Comparison of ENCODE assay signal across 20 cellular contexts in the genomic region with DNA sequence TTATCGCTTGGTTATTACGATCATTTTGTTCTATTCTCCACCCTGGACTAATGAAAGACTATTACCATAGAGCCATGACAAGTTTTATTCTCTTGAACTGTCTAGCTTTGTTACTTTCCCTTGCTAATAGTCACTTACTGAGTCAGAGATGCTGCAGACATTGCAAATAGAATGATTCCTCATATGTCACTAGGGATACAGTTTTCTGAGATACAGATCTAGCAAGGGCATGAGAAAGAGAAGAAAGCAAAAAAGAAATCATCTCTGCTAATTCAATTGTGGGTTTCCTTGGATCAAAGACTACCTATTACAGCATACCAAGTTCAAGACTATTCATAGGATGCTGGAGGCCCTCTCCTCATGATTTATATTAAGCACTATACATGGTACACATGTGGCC.
DNase-seq lines count a peak whose midpoint lies in the region; ATAC-seq and TF ChIP-seq lines count a peak whose summit lies in the region.
"Had no signal": no experiment of that assay in that cellular context is flagged by ENCODE, and none has a peak within 500 bp of the region (broad histone marks: within the 10 kb centered on the region; RNA-seq: fewer than 3 reads in every experiment).

No MANE protein-coding gene starts in this region.

- DNase-seq in A172 (ENCODE audit: low spot score) (peak; percentile 61), GM04503 (ENCODE audit: low read depth) (peak; percentile 41), SK-N-SH (no peak), fibroblast of peridontal ligament (ENCODE audit: extremely low read depth) (peak; percentile 20), posterior cingulate gyrus (no peak), DMS 273 (lab: John Stamatoyannopoulos, UW; ENCODE audit: unreplicated experiment) (no peak)
- DNase-seq: 8988T, AML-193, GDM1, GOT3, MM.1S, NCI-H1105 treated with DMSO at 0.1 percent for 48 hours, NCI-H187, NCI-H446, NCI-H748 treated with DMSO at 0.1 percent for 48 hours, Peyer's patch, SHP77 had no signal

- no peak for TF ChIP-seq POLR2A in gastroesophageal sphincter (IDR thresholded peaks at IDR 0.05)

- no peaks in the 10 kb centered on the region for H4K20me1 ChIP-seq in SK-N-SH (ENCODE audit: insufficient read depth)

- no peak overlapping the region for H3K4me3 ChIP-seq in SK-N-SH (ENCODE audit: low read depth in 2 of 2, low read length in 1 of 2)
- no peak overlapping the region for H3K4me3 ChIP-seq in gastroesophageal sphincter
- H3K4me3 ChIP-seq: Peyer's patch had no signal

- no peaks in the 10 kb centered on the region for H3K9me2 ChIP-seq in SK-N-SH

- H3K36me3 ChIP-seq in SK-N-SH (replicated peaks in 1 of 2; ENCODE audit: control insufficient read depth in 1 of 2, insufficient read depth in 2 of 2, low read length in 1 of 2) = no peaks in the 10 kb centered on the region
- no peaks in the 10 kb centered on the region for H3K36me3 ChIP-seq in gastroesophageal sphincter
- H3K36me3 ChIP-seq: Peyer's patch had no signal

- intact Hi-C loops in posterior cingulate gyrus (cut with DNase I) = no loop called here

- TF ChIP-seq EP300 in SK-N-SH (IDR thresholded peaks at IDR 0.05; ENCODE audit: borderline replicate concordance in 1 of 2, low read depth in 1 of 2, low read length in 1 of 2) = peak in 1 of 2 experiments; percentile 23; a peak in 1 of 4 replicates
- TF ChIP-seq EP300 in gastroesophageal sphincter (IDR thresholded peaks at IDR 0.05) = no peak

- TF ChIP-seq RAD21 in SK-N-SH (IDR thresholded peaks at IDR 0.05; ENCODE audit: low read length) = no peak

- no peaks in the 10 kb centered on the region for H3K79me2 ChIP-seq in SK-N-SH (ENCODE audit: insufficient read depth)

- ATAC-seq in gastroesophageal sphincter (no peak), GM19328 (IDR thresholded peaks at IDR 0.05; ENCODE audit: unreplicated experiment) (no peak)

- H3K27me3 ChIP-seq in SK-N-SH (ENCODE audit: insufficient read depth) (no peaks in the 10 kb centered on the region), gastroesophageal sphincter (peaks cover 5% of the 10 kb centered on the region)
- H3K27me3 ChIP-seq: Peyer's patch had no signal

- H3K4me2 ChIP-seq in SK-N-SH = peak overlapping the region; percentile 35; the same call in 1 of the 2 replicates
- H3K4me2 ChIP-seq: KMS-11 had no signal

- WGBS in SK-N-SH (ENCODE audit: low lambda C conversion rate) = 41% methylated on average over 2 of the region's 2 CpGs
- 83 to 100% methylated on average over 2 of the region's 2 CpGs for WGBS in gastroesophageal sphincter (ENCODE audit: low coverage in 1 of 2), 2 donors

- H3K4me1 ChIP-seq in SK-N-SH (ENCODE audit: control insufficient read depth in 1 of 2, insufficient read depth in 2 of 2, low read depth in 1 of 2, low read length in 1 of 2) (peaks cover 0 to 10% of the 10 kb centered on the region in 2 experiments; a peak in 1 of 4 replicates), gastroesophageal sphincter (no peaks in the 10 kb centered on the region)
- H3K4me1 ChIP-seq: Peyer's patch had no signal

- H3K9me3 ChIP-seq in SK-N-SH (no peaks in the 10 kb centered on the region), gastroesophageal sphincter (no peaks in the 10 kb centered on the region)
- H3K9me3 ChIP-seq: Peyer's patch had no signal

- H3K27ac ChIP-seq in SK-N-SH (ENCODE audit: low read depth in 2 of 2, low read length in 1 of 2) = peak overlapping the region; percentile 47 to 85
- H3K27ac ChIP-seq in gastroesophageal sphincter = no peak overlapping the region
- H3K27ac ChIP-seq: KMS-11, Peyer's patch had no signal

- POLR2A ChIA-PET in SK-N-SH (lab: Yijun Ruan, JAX) = no interaction called here

- H2AFZ ChIP-seq in SK-N-SH (ENCODE audit: low read depth) = peak overlapping the region; percentile 50; the same call in 1 of the 2 replicates

- peaks cover 15% of the 10 kb centered on the region for H3F3A ChIP-seq in SK-N-SH (replicated peaks; ENCODE audit: insufficient read depth)

- no peak for TF ChIP-seq CTCF in SK-N-SH (IDR thresholded peaks at IDR 0.05)
- no peak for TF ChIP-seq CTCF in gastroesophageal sphincter (IDR thresholded peaks at IDR 0.05)

- peak overlapping the region; percentile 33; the same call in 1 of the 2 replicates for H3K9ac ChIP-seq in SK-N-SH
- H3K9ac ChIP-seq: KMS-11 had no signal

- CTCF ChIA-PET in SK-N-SH (lab: Yijun Ruan, JAX) = interaction anchor here (0.9 to 2.4 kb wide), 5 partner anchors 9 to 261 kb away, joined by 3 to 9 read pairs (median 6); no protein-coding TSS in a partner anchor

TF ChIP-seq in SK-N-SH, 30 proteins besides CTCF, POLR2A, EP300 and RAD21:
- TF ChIP-seq FOXM1 (IDR thresholded peaks at IDR 0.05; ENCODE audit: low read depth) (0 out of 2 replicates have a peak, but pooled peaks have one; percentile 31), TCF12 (IDR thresholded peaks at IDR 0.05) (peak; percentile 69), NFIC (IDR thresholded peaks at IDR 0.05; ENCODE audit: borderline replicate concordance) (no peak; the same call in 1 of the 2 replicates), YY1 (IDR thresholded peaks at IDR 0.05; ENCODE audit: low read depth) (no peak), JUND (IDR thresholded peaks at IDR 0.05) (peak; percentile 51; the same call in 1 of the 2 replicates), FOSL2 (IDR thresholded peaks at IDR 0.05; ENCODE audit: borderline replicate concordance, low read depth) (no peak), SMC3 (IDR thresholded peaks at IDR 0.05; ENCODE audit: low read depth, low read length) (no peak), TEAD4 (IDR thresholded peaks at IDR 0.05; ENCODE audit: borderline replicate concordance, insufficient read depth) (peak; percentile 64; the same call in 1 of the 2 replicates), POLR2AphosphoS5 (IDR thresholded peaks at IDR 0.05; ENCODE audit: low read depth, low read length) (peak; percentile 20; the same call in 1 of the 2 replicates)
- TF ChIP-seq, protein P1, sequence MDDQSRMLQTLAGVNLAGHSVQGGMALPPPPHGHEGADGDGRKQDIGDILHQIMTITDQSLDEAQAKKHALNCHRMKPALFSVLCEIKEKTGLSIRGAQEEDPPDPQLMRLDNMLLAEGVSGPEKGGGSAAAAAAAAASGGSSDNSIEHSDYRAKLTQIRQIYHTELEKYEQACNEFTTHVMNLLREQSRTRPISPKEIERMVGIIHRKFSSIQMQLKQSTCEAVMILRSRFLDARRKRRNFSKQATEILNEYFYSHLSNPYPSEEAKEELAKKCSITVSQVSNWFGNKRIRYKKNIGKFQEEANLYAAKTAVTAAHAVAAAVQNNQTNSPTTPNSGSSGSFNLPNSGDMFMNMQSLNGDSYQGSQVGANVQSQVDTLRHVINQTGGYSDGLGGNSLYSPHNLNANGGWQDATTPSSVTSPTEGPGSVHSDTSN (IDR thresholded peaks at IDR 0.05) = peak; percentile 57; the same call in 1 of the 2 replicates

Comparison
In these comparisons a context has a peak if more than half of its experiments do, and no peak if none do; other contexts are left out.
1. DNase-seq: peak in A172 (single experiment), GM04503 (single experiment) and fibroblast of peridontal ligament (single experiment); none in SK-N-SH (single experiment), posterior cingulate gyrus (0 of 10) and DMS 273 (single experiment).
2. H3K27ac ChIP-seq: peak in SK-N-SH (2 of 2); none in gastroesophageal sphincter (0 of 4).